In the genomic region with DNA sequence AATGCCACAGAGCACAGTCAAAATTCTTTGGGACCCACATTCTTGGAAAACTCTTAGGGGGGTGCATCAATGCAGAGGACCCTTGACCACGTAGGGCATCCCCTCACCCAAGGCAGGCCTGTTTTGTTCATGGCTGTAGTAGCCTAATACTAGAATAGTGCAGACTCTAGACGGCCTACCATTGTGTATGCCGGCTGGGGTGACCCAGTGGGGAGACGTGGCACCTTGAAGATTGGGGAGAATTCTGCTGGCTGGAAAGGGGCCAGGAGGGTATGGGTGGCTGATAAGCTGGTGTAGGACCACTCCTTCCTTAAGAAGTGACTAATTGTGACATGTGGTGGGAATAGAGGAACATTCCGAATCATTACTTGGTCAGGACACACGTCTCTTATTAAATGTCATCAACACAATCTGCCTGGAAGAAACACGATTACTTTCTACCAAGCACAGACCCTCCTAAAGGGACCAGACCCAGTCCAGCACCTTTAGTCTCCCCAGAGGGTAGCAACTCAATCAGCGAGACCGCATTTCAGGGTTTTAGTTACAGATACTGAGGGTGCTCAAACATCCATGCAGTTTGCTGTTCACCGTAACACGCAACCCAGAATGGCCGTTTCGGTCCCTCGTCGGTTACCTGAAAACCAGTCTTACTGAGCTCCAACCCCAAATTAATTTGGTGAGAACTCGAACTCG, we compare ENCODE assay signal across 8 cellular contexts. TPM values are rescaled to one million over a fixed set of nuclear protein-coding genes. Genes with fewer than 3 reads are reported as not detected.
DNase-seq lines count a peak whose midpoint lies in the region; ATAC-seq, FAIRE-seq and TF ChIP-seq lines count a peak whose summit lies in the region.

No MANE protein-coding gene starts in this region.

- H3K4me1 Mint-ChIP-seq in natural killer cell, result peaks cover 37 to 40% of the 10 kb centered on the region in 2 donors

- no peak for FAIRE-seq in HTR-8/SVneo (lab: Jason Lieb, UNC)

- peaks cover 30 to 57% (median 51%) of the 10 kb centered on the region in 10 experiments for H3K4me1 ChIP-seq in BLaER1 treated with 17β-estradiol and CSF1 and Interleukin-3, amounts not matched to agents 10 nM and 100 nM
- H3K4me1 ChIP-seq in colonic mucosa, result peaks cover 7% of the 10 kb centered on the region

- peak overlapping the region; percentile 87 for H3K4me3 Mint-ChIP-seq in natural killer cell

- peak overlapping the region; percentile 91 to 99 (median 95) for H3K9ac ChIP-seq in BLaER1 treated with 17β-estradiol and CSF1 and Interleukin-3, amounts not matched to agents 10 nM and 100 nM
- H3K9ac ChIP-seq in colonic mucosa (ENCODE audit: low read depth in 2 of 2, low read length in 2 of 2), result peak overlapping the region; percentile 88 to 100

- no peaks in the 10 kb centered on the region for H3K36me3 Mint-ChIP-seq in natural killer cell

- no peaks in the 10 kb centered on the region for H3K9me3 Mint-ChIP-seq in natural killer cell

- peak overlapping the region; percentile 88 to 99 (median 97) for H3K4me2 ChIP-seq in BLaER1 treated with 17β-estradiol and CSF1 and Interleukin-3, amounts not matched to agents 10 nM and 100 nM

- DNase-seq in colonic mucosa (no peak), natural killer cell (no peak), NCI-H1694 (lab: John Stamatoyannopoulos, UW) (no peak), NOMO-1 (lab: John Stamatoyannopoulos, UW; ENCODE audit: unreplicated experiment in 2 of 2) (no peak), SW 1271 (lab: John Stamatoyannopoulos, UW) (no peak), HTR-8/SVneo (ENCODE audit: insufficient read length, low spot score) (no peak)

- H3K27ac Mint-ChIP-seq in natural killer cell, result peak overlapping the region; percentile 88 to 93

- H3K27ac ChIP-seq in BLaER1 treated with 17β-estradiol and CSF1 and Interleukin-3, amounts not matched to agents 10 nM and 100 nM, result peak overlapping the region; percentile 89 to 100 (median 96)
- peak overlapping the region; percentile 98 for H3K27ac ChIP-seq in KOPT-K1 (ENCODE audit: low read depth, low read length, poor library complexity, severe bottlenecking)
- H3K27ac ChIP-seq in colonic mucosa, result peak overlapping the region; percentile 100

- peaks cover 0 to 6% (median 4%) of the 10 kb centered on the region in 11 experiments; a peak in 9 of 22 replicates for H3K36me3 ChIP-seq in BLaER1 treated with 17β-estradiol and CSF1 and Interleukin-3, amounts not matched to agents 10 nM and 100 nM
- H3K36me3 ChIP-seq in KOPT-K1 (ENCODE audit: insufficient read depth, low read length) (0 out of 2 replicates have a peak, but pooled peaks cover 1% of the 10 kb centered on the region), colonic mucosa (no peaks in the 10 kb centered on the region)

- H3K9me3 ChIP-seq in BLaER1 treated with 17β-estradiol and CSF1 and Interleukin-3, amounts not matched to agents 10 nM and 100 nM (replicated peaks in 1 of 11), result peaks cover 0 to 9% (median 5%) of the 10 kb centered on the region in 11 experiments; a peak in 6 of 22 replicates
- H3K9me3 ChIP-seq in KOPT-K1 (ENCODE audit: insufficient read depth, low read length, poor library complexity, severe bottlenecking), result peaks cover 4% of the 10 kb centered on the region
- no peaks in the 10 kb centered on the region for H3K9me3 ChIP-seq in colonic mucosa

- no peak for ATAC-seq in natural killer cell

- no peak for TF ChIP-seq CTCF in colonic mucosa (IDR thresholded peaks at IDR 0.05)
- TF ChIP-seq CTCF in natural killer cell (IDR thresholded peaks at IDR 0.05), result no peak

- intact Hi-C loops in colonic mucosa (cut with DNase I) (loop anchor here (5.0 to 10.0 kb wide), 4 partner anchors 50 to 160 kb away; no protein-coding TSS in a partner anchor), natural killer cell (cut with micrococcal nuclease) (loop anchor here (5.0 to 10.0 kb wide), 4 partner anchors 37 to 110 kb away; no protein-coding TSS in a partner anchor)

- peaks cover 18 to 25% (median 23%) of the 10 kb centered on the region in 11 experiments for H4K20me1 ChIP-seq in BLaER1 treated with 17β-estradiol and CSF1 and Interleukin-3, amounts not matched to agents 10 nM and 100 nM

- no peaks in the 10 kb centered on the region for H3K27me3 Mint-ChIP-seq in natural killer cell (ENCODE audit: low read depth in 2 of 2)

- H3K27me3 ChIP-seq in BLaER1 treated with 17β-estradiol and CSF1 and Interleukin-3, amounts not matched to agents 10 nM and 100 nM, result no peaks in the 10 kb centered on the region
- no peaks in the 10 kb centered on the region for H3K27me3 ChIP-seq in colonic mucosa

- H3K4me3 ChIP-seq in BLaER1 treated with 17β-estradiol and CSF1 and Interleukin-3, amounts not matched to agents 10 nM and 100 nM, result peak overlapping the region; percentile 88 to 97 (median 94)
- H3K4me3 ChIP-seq in colonic mucosa, result peak overlapping the region; percentile 88

RNA-seq across cellular contexts. Expression of a gene that starts 1.8 kb away (rescaled TPM):
- 10 to 100 TPM; 68.9 to 92.3 TPM for total RNA-seq in colonic mucosa
- 100 to 1,000 TPM; 277 to 328 (median 300) TPM for total RNA-seq in natural killer cell
